ENCODE assay signal across 10 cellular contexts in genomic region chr1:42943728-42944127, GRCh38. TPM values are rescaled to one million over a fixed set of nuclear protein-coding genes. Genes with fewer than 3 reads are reported as not detected.
DNase-seq lines count a peak whose midpoint lies in the region; ATAC-seq and TF ChIP-seq lines count a peak whose summit lies in the region.
"Had no signal": no experiment of that assay in that cellular context is flagged by ENCODE, and none has a peak within 500 bp of the region (broad histone marks: within the 10 kb centered on the region; RNA-seq: fewer than 3 reads in every experiment).

No MANE protein-coding gene starts in this region.

- H3K27ac Mint-ChIP-seq in activated CD4-positive, alpha-beta T cell treated with anti-CD3 and anti-CD28 coated beads, Interleukin-2, amount 10 ng/mL, durations not matched to agents 7 days and 5 days: peak overlapping the region; percentile 84
- H3K27ac Mint-ChIP-seq in activated T-helper 2 cell treated with anti-CD3 and anti-CD28 coated beads, Interferon-gamma antibody, Interleukin-2, Interleukin-4, amounts not matched to agents 10 μg/mL and 5 μg/mL and 100 μg/mL, durations not matched to agents 14 hours and 24 hours and 36 hours: peak overlapping the region; percentile 64

- no peak for TF ChIP-seq CTCF in lower lobe of right lung (IDR thresholded peaks at IDR 0.05)

- no peaks in the 10 kb centered on the region for H3K9me3 Mint-ChIP-seq in activated CD4-positive, alpha-beta T cell treated with anti-CD3 and anti-CD28 coated beads, Interleukin-2, amount 10 ng/mL, durations not matched to agents 7 days and 5 days
- H3K9me3 Mint-ChIP-seq in activated T-helper 2 cell treated with anti-CD3 and anti-CD28 coated beads, Interferon-gamma antibody, Interleukin-2, Interleukin-4, amounts not matched to agents 10 μg/mL and 5 μg/mL and 100 μg/mL, durations not matched to agents 14 hours and 24 hours and 36 hours: no peaks in the 10 kb centered on the region

- H3K4me3 Mint-ChIP-seq in activated CD4-positive, alpha-beta T cell treated with anti-CD3 and anti-CD28 coated beads, Interleukin-2, amount 10 ng/mL, durations not matched to agents 7 days and 5 days: peak overlapping the region; percentile 36
- peak overlapping the region; percentile 56 for H3K4me3 Mint-ChIP-seq in activated T-helper 2 cell treated with anti-CD3 and anti-CD28 coated beads, Interferon-gamma antibody, Interleukin-2, Interleukin-4, amounts not matched to agents 10 μg/mL and 5 μg/mL and 100 μg/mL, durations not matched to agents 14 hours and 24 hours and 36 hours (ENCODE audit: low read depth)

- no peak overlapping the region for H3K4me3 ChIP-seq in lower lobe of right lung
- H3K4me3 ChIP-seq in subcutaneous abdominal adipose tissue (ENCODE audit: low read depth in 1 of 5, low read length in 5 of 5): no peak overlapping the region

- no peaks in the 10 kb centered on the region for H3K9me3 ChIP-seq in lower lobe of right lung
- no peaks in the 10 kb centered on the region for H3K9me3 ChIP-seq in subcutaneous abdominal adipose tissue (ENCODE audit: control insufficient read depth in 5 of 5, low read length in 5 of 5)

- CTCF ChIA-PET in activated CD4-positive, alpha-beta T cell treated with anti-CD3 and anti-CD28 coated beads, Interleukin-2, amount 10 ng/mL, durations not matched to agents 7 days and 5 days (lab: Charles Lee): interaction anchor here (0.9 to 3.0 kb wide), 4 partner anchors 10 to 21 kb away, joined by 3 to 9 read pairs (median 4); no protein-coding TSS in a partner anchor

- peaks cover 70% of the 10 kb centered on the region for H3K36me3 Mint-ChIP-seq in activated CD4-positive, alpha-beta T cell treated with anti-CD3 and anti-CD28 coated beads, Interleukin-2, amount 10 ng/mL, durations not matched to agents 7 days and 5 days (ENCODE audit: low read depth)
- H3K36me3 Mint-ChIP-seq in activated T-helper 2 cell treated with anti-CD3 and anti-CD28 coated beads, Interferon-gamma antibody, Interleukin-2, Interleukin-4, amounts not matched to agents 10 μg/mL and 5 μg/mL and 100 μg/mL, durations not matched to agents 14 hours and 24 hours and 36 hours (ENCODE audit: low read depth): peaks cover 84% of the 10 kb centered on the region

- H3K36me3 ChIP-seq in lower lobe of right lung (no peaks in the 10 kb centered on the region), subcutaneous abdominal adipose tissue (ENCODE audit: control insufficient read depth in 5 of 5, insufficient read depth in 5 of 5, low read length in 5 of 5) (no peaks in the 10 kb centered on the region)

- intact Hi-C loops in activated T-helper 2 cell treated with anti-CD3 and anti-CD28 coated beads, Interferon-gamma antibody, Interleukin-2, Interleukin-4, amounts not matched to agents 10 μg/mL and 5 μg/mL and 100 μg/mL, durations not matched to agents 14 hours and 24 hours and 36 hours (cut with micrococcal nuclease): loop anchor here (1.0 kb wide), 1 partner anchor 8 kb away; no protein-coding TSS in a partner anchor
- intact Hi-C loops in lower lobe of right lung (cut with DNase I) (no loop called here), head of caudate nucleus (cut with DNase I) (no loop called here)

- H3K27ac ChIP-seq in lower lobe of right lung (peak overlapping the region; percentile 24), subcutaneous abdominal adipose tissue (ENCODE audit: low read depth, low read length) (peak overlapping the region; percentile 37)

- no peak for DNase-seq in activated CD4-positive, alpha-beta T cell treated with anti-CD3 and anti-CD28 coated beads, Interleukin-2, amount 10 ng/mL, durations not matched to agents 7 days and 5 days
- DNase-seq in activated CD4-positive, alpha-beta T cell treated with anti-CD3 and anti-CD28 coated beads, Interleukin-2, amount 50 U/mL, for 4 hours: no peak
- no peak for DNase-seq in activated T-helper 2 cell treated with anti-CD3 and anti-CD28 coated beads, Interferon-gamma antibody, Interleukin-2, Interleukin-4, amounts not matched to agents 10 μg/mL and 5 μg/mL and 100 μg/mL, durations not matched to agents 14 hours and 24 hours and 36 hours (ENCODE audit: low spot score)
- DNase-seq in lower lobe of right lung: no peak
- DNase-seq in NCI-H526 treated with DMSO at 0.1 percent for 48 hours (lab: John Stamatoyannopoulos, UW): no peak
- DNase-seq in activated CD4-positive, CD25-positive, alpha-beta regulatory T cell (lab: John Stamatoyannopoulos, UW): no peak
- DNase-seq in head of caudate nucleus: no peak
- DNase-seq: NCI-H2171 treated with DMSO at 0.1 percent for 48 hours, T1000 had no signal

- POLR2A ChIA-PET in activated CD4-positive, alpha-beta T cell treated with anti-CD3 and anti-CD28 coated beads, Interleukin-2, amount 10 ng/mL, durations not matched to agents 7 days and 5 days (lab: Charles Lee): interaction anchor here (1.6 kb wide), 1 partner anchor 9 kb away, joined by 5 read pairs; no protein-coding TSS in a partner anchor

- no peaks in the 10 kb centered on the region for H3K27me3 ChIP-seq in lower lobe of right lung (ENCODE audit: low read depth)
- no peaks in the 10 kb centered on the region for H3K27me3 ChIP-seq in subcutaneous abdominal adipose tissue (ENCODE audit: control insufficient read depth in 5 of 5, insufficient read depth in 4 of 5, low read length in 5 of 5)

- H3K4me1 Mint-ChIP-seq in activated CD4-positive, alpha-beta T cell treated with anti-CD3 and anti-CD28 coated beads, Interleukin-2, amount 10 ng/mL, durations not matched to agents 7 days and 5 days: peaks cover 96% of the 10 kb centered on the region
- peaks cover 85% of the 10 kb centered on the region for H3K4me1 Mint-ChIP-seq in activated T-helper 2 cell treated with anti-CD3 and anti-CD28 coated beads, Interferon-gamma antibody, Interleukin-2, Interleukin-4, amounts not matched to agents 10 μg/mL and 5 μg/mL and 100 μg/mL, durations not matched to agents 14 hours and 24 hours and 36 hours (ENCODE audit: low read depth)

- H3K4me1 ChIP-seq in lower lobe of right lung: peaks cover 73% of the 10 kb centered on the region
- peaks cover 2 to 61% (median 37%) of the 10 kb centered on the region in 5 donors for H3K4me1 ChIP-seq in subcutaneous abdominal adipose tissue (ENCODE audit: control insufficient read depth in 5 of 5, insufficient read depth in 5 of 5, low read length in 5 of 5)

- peak overlapping the region in 2 of 5 donors; percentile 29 to 51 for H3K9ac ChIP-seq in subcutaneous abdominal adipose tissue (ENCODE audit: low read length in 5 of 5)

- no peak for ATAC-seq in lower lobe of right lung

- no peaks in the 10 kb centered on the region for H3K27me3 Mint-ChIP-seq in activated CD4-positive, alpha-beta T cell treated with anti-CD3 and anti-CD28 coated beads, Interleukin-2, amount 10 ng/mL, durations not matched to agents 7 days and 5 days
- no peaks in the 10 kb centered on the region for H3K27me3 Mint-ChIP-seq in activated T-helper 2 cell treated with anti-CD3 and anti-CD28 coated beads, Interferon-gamma antibody, Interleukin-2, Interleukin-4, amounts not matched to agents 10 μg/mL and 5 μg/mL and 100 μg/mL, durations not matched to agents 14 hours and 24 hours and 36 hours (ENCODE audit: low read depth)

RNA-seq across cellular contexts. Expression of gene SLC2A1, which starts 14.9 kb away (rescaled TPM):
- total RNA-seq in activated CD4-positive, alpha-beta T cell treated with anti-CD3 and anti-CD28 coated beads, Interleukin-2, amount 10 ng/mL, durations not matched to agents 7 days and 5 days: 100 to 1,000 TPM in 1 of 2 experiments, 10 to 100 TPM in 1; 98.0 to 109 TPM
- 143 and 155 TPM in 2 replicates for total RNA-seq in activated T-helper 2 cell treated with anti-CD3 and anti-CD28 coated beads, Interferon-gamma antibody, Interleukin-2, Interleukin-4, amounts not matched to agents 10 μg/mL and 5 μg/mL and 100 μg/mL, durations not matched to agents 14 hours and 24 hours and 36 hours
- total RNA-seq in lower lobe of right lung: 10.6 TPM
